In the genomic region with DNA sequence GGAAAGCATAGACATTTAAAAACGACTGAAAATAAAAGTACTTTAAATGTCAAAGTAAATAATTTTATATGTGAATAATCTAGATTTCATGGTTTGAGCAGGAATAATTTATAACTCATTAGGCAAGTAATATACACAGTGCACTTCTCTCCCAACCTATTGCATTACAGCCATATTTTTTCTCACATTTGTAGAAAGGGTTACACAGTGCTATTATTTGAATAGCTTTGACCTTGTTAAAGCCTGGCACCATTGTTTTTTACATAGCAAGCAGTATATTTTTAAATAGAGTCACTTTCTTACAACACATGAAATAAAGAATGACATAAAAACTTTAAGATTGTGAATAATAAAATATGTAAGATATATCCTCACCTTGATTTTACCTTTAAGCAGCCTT, we compare ENCODE assay signal across 31 cellular contexts. TPM values are rescaled to one million over a fixed set of nuclear protein-coding genes. Genes with fewer than 3 reads are reported as not detected.
"Had no signal": no experiment of that assay in that cellular context is flagged by ENCODE, and none has a peak within 500 bp of the region (broad histone marks: within the 10 kb centered on the region; RNA-seq: fewer than 3 reads in every experiment).

No MANE protein-coding gene starts in this region.

- H3K27me3 ChIP-seq: Peyer's patch had no signal

- ATAC-seq: activated CD8-positive, alpha-beta memory T cell treated with anti-CD3 and anti-CD28 coated beads, Interleukin-2, amount 10 ng/mL, durations not matched to agents 7 days and 5 days; activated naive CD8-positive, alpha-beta T cell treated with anti-CD3 and anti-CD28 coated beads, Interleukin-2, amount 50 U/mL, for 24 hours; PC-3 had no signal

- DNase-seq: activated B cell treated with CpG ODN at 0.5 μM for 24 hours; activated CD4-positive, alpha-beta memory T cell treated with anti-CD3 and anti-CD28 coated beads, Interleukin-2, amount 10 ng/mL, durations not matched to agents 7 days and 5 days; activated CD4-positive, alpha-beta T cell treated with anti-CD3 and anti-CD28 coated beads for 4 hours; activated CD4-positive, alpha-beta T cell treated with anti-CD3 and anti-CD28 coated beads, Interleukin-2, amount 50 U/mL, for 1 hour; activated CD4-positive, CD25-positive, alpha-beta regulatory T cell treated with anti-CD3 and anti-CD28 coated beads, Interleukin-2, amount 50 U/mL, for 72 hours; activated CD8-positive, alpha-beta memory T cell treated with anti-CD3 and anti-CD28 coated beads for 24 hours; activated CD8-positive, alpha-beta memory T cell treated with anti-CD3 and anti-CD28 coated beads, Interleukin-2, amount 10 ng/mL, durations not matched to agents 7 days and 5 days; activated CD8-positive, alpha-beta memory T cell treated with anti-CD3 and anti-CD28 coated beads, Interleukin-2, amount 50 U/mL, for 48 hours; activated effector memory CD4-positive, alpha-beta T cell treated with Interleukin-2 at 50 U/mL for 16 hours; activated naive CD4-positive, alpha-beta T cell treated with anti-CD3 and anti-CD28 coated beads, Interleukin-2, amount 10 ng/mL, durations not matched to agents 7 days and 5 days; activated naive CD8-positive, alpha-beta T cell treated with anti-CD3 and anti-CD28 coated beads, Interleukin-2, amount 50 U/mL, for 24 hours; activated T-cell treated with anti-CD3 and anti-CD28 coated beads, Interleukin-2, amount 50 U/mL, for 48 hours; anterior cingulate cortex; Karpas-422; KBM-7; NCI-H1105; NCI-H1417 treated with DMSO at 0.1 percent for 48 hours; NCI-H2029; NCI-H345; NCI-H524 treated with DMSO at 0.1 percent for 48 hours; PC-3; Peyer's patch; RPMI8226; SW 1271; T-helper 1 cell; T-helper 2 cell; T-helper 9 cell had no signal

- H3K9me3 ChIP-seq: Peyer's patch had no signal

- H3K4me3 ChIP-seq: Peyer's patch had no signal

- H3K27ac ChIP-seq: Peyer's patch, VCaP had no signal

- H3K4me1 ChIP-seq: Peyer's patch had no signal

- H3K36me3 ChIP-seq: Peyer's patch had no signal

RNA-seq across cellular contexts. Expression of gene PPP1R3A, which starts 1.0 kb away (rescaled TPM):
- total RNA-seq: activated B cell treated with CpG ODN at 0.5 μM for 24 hours; activated CD4-positive, alpha-beta memory T cell treated with anti-CD3 and anti-CD28 coated beads, Interleukin-2, amount 10 ng/mL, durations not matched to agents 7 days and 5 days; activated CD8-positive, alpha-beta memory T cell treated with anti-CD3 and anti-CD28 coated beads, Interleukin-2, amount 10 ng/mL, durations not matched to agents 7 days and 5 days; bronchial epithelial cell; MCF 10A; NCI-H460; PC-3; Peyer's patch had no signal
